Comparison of ENCODE assay signal across 17 cellular contexts in genomic region chr3:127164615-127165014, GRCh38. TPM values are rescaled to one million over a fixed set of nuclear protein-coding genes. Genes with fewer than 3 reads are reported as not detected.
DNase-seq lines count a peak whose midpoint lies in the region; ATAC-seq, FAIRE-seq and TF ChIP-seq lines count a peak whose summit lies in the region.
"Had no signal": no experiment of that assay in that cellular context is flagged by ENCODE, and none has a peak within 500 bp of the region (broad histone marks: within the 10 kb centered on the region; RNA-seq: fewer than 3 reads in every experiment).

No MANE protein-coding gene starts in this region.

- 0% methylated on average over 2 of the region's 5 CpGs for WGBS in K562 (ENCODE audit: insufficient coverage, low coverage, missing lambda C conversion rate)

- intact Hi-C loops in K562 (cut with micrococcal nuclease) = no loop called here

- peaks cover 9% of the 10 kb centered on the region for H3K27me3 Mint-ChIP-seq in osteocyte (ENCODE audit: unreplicated experiment)

- no peak for TF ChIP-seq POLR2A in K562 (conservative IDR thresholded peaks at IDR 0.05)

- TF ChIP-seq CTCF in VCaP (conservative IDR thresholded peaks at IDR 0.05) (no peak), K562 (IDR thresholded peaks at IDR 0.05 in 2 of 3, conservative IDR thresholded peaks at IDR 0.05 in 1 of 3; ENCODE audit: insufficient read depth in 2 of 3, low read depth in 1 of 3, low read length in 3 of 3) (no peak), osteocyte (IDR thresholded peaks at IDR 0.05) (no peak)

- no peak for FAIRE-seq in K562 (lab: Jason Lieb, UNC)
- FAIRE-seq: A549, GM12891 had no signal

- no peaks in the 10 kb centered on the region for H4K20me1 ChIP-seq in K562 (replicated peaks; ENCODE audit: control insufficient read depth, insufficient read depth, low read length)

- TF ChIP-seq EP300 in K562 (IDR thresholded peaks at IDR 0.05; ENCODE audit: low read length) = no peak

- no peak overlapping the region for H3K4me3 Mint-ChIP-seq in osteocyte (ENCODE audit: unreplicated experiment)
- H3K4me3 Mint-ChIP-seq: CD4-positive, alpha-beta memory T cell; H9 had no signal

- no peaks in the 10 kb centered on the region for H3K4me1 ChIP-seq in K562 (replicated peaks in 1 of 2; ENCODE audit: control insufficient read depth in 2 of 2, insufficient read depth in 2 of 2, low read length in 2 of 2)
- H3K4me1 ChIP-seq: A549 had no signal

- 0 out of 2 replicates have a peak overlapping the region, but pooled peaks have one; percentile 5 for H3K27ac ChIP-seq in VCaP
- no peak overlapping the region for H3K27ac ChIP-seq in K562 (ENCODE audit: extremely low read depth, low read depth, low read length)
- H3K27ac ChIP-seq: A549, C4-2B had no signal

- H3K27me3 ChIP-seq in K562 (ENCODE audit: control insufficient read depth in 2 of 2, insufficient read depth in 2 of 2, low read length in 2 of 2) = no peaks in the 10 kb centered on the region
- H3K27me3 ChIP-seq: BE2C had no signal

- CTCF ChIA-PET in K562 (lab: Yijun Ruan, JAX; ENCODE audit: low intra/inter-chr PET ratio) = no interaction called here

- no peak overlapping the region for H3K4me2 ChIP-seq in K562 (ENCODE audit: insufficient read depth, low read length)
- H3K4me2 ChIP-seq: A549 had no signal

- no peaks in the 10 kb centered on the region for H3K36me3 Mint-ChIP-seq in osteocyte (ENCODE audit: unreplicated experiment)
- H3K36me3 Mint-ChIP-seq: CD4-positive, alpha-beta memory T cell had no signal

- H2AFZ ChIP-seq in K562 (ENCODE audit: low read depth, low read length) = no peak overlapping the region

- no peaks in the 10 kb centered on the region for H3K9me3 Mint-ChIP-seq in osteocyte (ENCODE audit: unreplicated experiment)
- H3K9me3 Mint-ChIP-seq: H9 had no signal

- H3K4me1 Mint-ChIP-seq in osteocyte (ENCODE audit: unreplicated experiment) = no peaks in the 10 kb centered on the region
- H3K4me1 Mint-ChIP-seq: CD4-positive, alpha-beta memory T cell had no signal

- BruUV-seq in K562 (replicated peaks; lab: Mats Ljungman, UMichigan) = no TSS peak

- H3K27ac Mint-ChIP-seq in osteocyte (ENCODE audit: unreplicated experiment) = no peak overlapping the region
- H3K27ac Mint-ChIP-seq: CD4-positive, alpha-beta memory T cell; H9 had no signal

- in situ Hi-C loops in K562 (cut with MboI) = no loop called here

- no peaks in the 10 kb centered on the region for H3K36me3 ChIP-seq in K562 (ENCODE audit: control insufficient read depth, insufficient read depth, low read length)
- H3K36me3 ChIP-seq: BE2C had no signal

- H3K79me2 ChIP-seq in K562 (ENCODE audit: control insufficient read depth, insufficient read depth, low read length) = no peaks in the 10 kb centered on the region

- POLR2A ChIA-PET in K562 (lab: Yijun Ruan, JAX) = no interaction called here

- H3K9me3 ChIP-seq in K562 (replicated peaks; ENCODE audit: control insufficient read depth, insufficient read depth, low read depth, low read length) = no peaks in the 10 kb centered on the region; the same call in 1 of the 2 replicates
- H3K9me3 ChIP-seq: A549 had no signal

- DNase-seq in K562 (ENCODE audit: extremely low read depth in 1 of 4, low spot score in 3 of 4) = no peak
- peak; percentile 2 for DNase-seq in iPS-NIHi7 (ENCODE audit: extremely low spot score)
- DNase-seq in osteocyte (ENCODE audit: extremely low spot score, unreplicated experiment) = peak; percentile 72
- DNase-seq in RPMI8226 = no peak
- no peak for DNase-seq in dermis blood vessel endothelial cell
- DNase-seq: BE2C; CD4-positive, alpha-beta memory T cell; GOT3; H9 had no signal

- no peaks in the 10 kb centered on the region for H3K9me1 ChIP-seq in K562 (ENCODE audit: control insufficient read depth, insufficient read depth, low read length)

- H3K4me3 ChIP-seq in K562 = no peak overlapping the region
- H3K4me3 ChIP-seq: A549 had no signal

- ATAC-seq in K562 = no peak
- ATAC-seq in HG02571 (IDR thresholded peaks at IDR 0.05; ENCODE audit: unreplicated experiment) = no peak
- ATAC-seq: A549 had no signal

- H3K9ac ChIP-seq in K562 (ENCODE audit: insufficient read depth in 1 of 2, low read depth in 2 of 2, low read length in 2 of 2) = no peak overlapping the region

- TF ChIP-seq RAD21 in K562 (CRISPR knock-in tag; conservative IDR thresholded peaks at IDR 0.05 in 1 of 2, IDR thresholded peaks at IDR 0.05 in 1 of 2) = no peak

TF ChIP-seq in K562, 482 proteins besides CTCF, POLR2A, EP300 and RAD21:
- TF ChIP-seq TFE3 (CRISPR knock-in tag; IDR thresholded peaks at IDR 0.05) (peak; percentile 78), EZH2 (IDR thresholded peaks at IDR 0.05; ENCODE audit: borderline replicate concordance, low read depth, low read length) (no peak), RAD51 (IDR thresholded peaks at IDR 0.05; ENCODE audit: borderline replicate concordance, low read depth) (peak; percentile 16; the same call in 1 of the 2 replicates), ZNF764 (CRISPR knock-in tag; IDR thresholded peaks at IDR 0.05; ENCODE audit: low read depth) (no peak)

RNA-seq across cellular contexts. Expression of gene PRR23E, which starts 28.3 kb away (rescaled TPM):
- not detected in 2 replicates for total RNA-seq in K562 (2011; cell fraction: chromatin; rRNA removed; ENCODE audit: low replicate concordance)
- total RNA-seq in K562 (2011; cell fraction: nucleolus; rRNA removed) = not detected in 2 replicates
- not detected in 2 replicates for total RNA-seq in K562 (2011; cell fraction: nucleoplasm; rRNA removed)
- not detected in 2 replicates for total RNA-seq in K562 (2014; rRNA removed)
- not detected in 2 replicates for total RNA-seq in K562 (2014; rRNA removed; fragmentation: Illumina TruSeq; extraction: Trizol)
- not detected in 2 replicates for total RNA-seq in K562 (2015; rRNA removed; fragmentation: Illumina TruSeq; extraction: Trizol)
- not detected in 2 replicates for total RNA-seq in K562 (2021)
- not detected in 2 replicates for polyA plus RNA-seq in K562 (2011; rRNA removed)
- not detected in 2 replicates for polyA plus RNA-seq in K562 (2011; cell fraction: cytosol; rRNA removed)
- not detected in 2 replicates for polyA plus RNA-seq in K562 (2011; cell fraction: nucleus; rRNA removed)
- not detected in 2 replicates for polyA plus RNA-seq in K562 (2012)
- polyA plus RNA-seq in K562 (2014; fragmentation: Illumina TruSeq; extraction: Trizol) = not detected in 2 replicates
- polyA plus RNA-seq in K562 (2014; fragmentation: Nextera tagmentation; extraction: Ambion mirVana) = not detected
- polyA plus RNA-seq in K562 (2014; rRNA removed) = not detected in 2 replicates
- polyA minus RNA-seq in K562 (2011; rRNA and poly(A)+ RNA removed) = not detected in 2 replicates
- polyA minus RNA-seq in K562 (2011; cell fraction: cytosol; rRNA and poly(A)+ RNA removed) = not detected in 2 replicates
- polyA minus RNA-seq in K562 (2011; cell fraction: nucleus; rRNA and poly(A)+ RNA removed) = not detected in 2 replicates
- total RNA-seq in osteocyte = not detected in 2 replicates
- total RNA-seq in dermis blood vessel endothelial cell = not detected in 2 replicates
- total RNA-seq: CD4-positive, alpha-beta memory T cell; G401; H9; HT-29 had no signal
- polyA plus RNA-seq: A549; AG04450; CD4-positive, alpha-beta memory T cell had no signal

Comparison
In these comparisons a context has a peak if more than half of its experiments do, and no peak if none do; other contexts are left out.
1. DNase-seq: peak in iPS-NIHi7 (single experiment) and osteocyte (single experiment); none in K562 (0 of 4), RPMI8226 (single experiment) and dermis blood vessel endothelial cell (single experiment).